ENCODE assay signal across 8 cellular contexts in the genomic region with DNA sequence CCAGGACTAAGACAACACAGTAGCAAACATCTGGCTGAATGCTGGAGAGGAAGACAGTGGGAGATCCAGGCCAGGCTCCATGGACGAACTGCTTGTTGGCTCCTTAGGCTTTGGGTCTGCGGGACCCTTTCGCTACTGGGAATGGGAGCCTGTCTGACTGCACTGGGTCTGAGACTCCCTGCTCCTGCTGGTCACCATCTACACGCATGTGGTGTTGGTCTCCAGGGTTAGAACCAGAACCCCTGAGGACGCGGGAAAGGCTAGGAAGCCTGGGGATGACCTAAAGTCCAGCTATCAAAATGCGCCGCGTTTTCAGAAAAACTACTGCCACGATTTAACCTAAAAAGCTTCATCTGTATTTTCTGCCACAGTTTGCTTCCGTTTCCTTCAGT. TPM values are rescaled to one million over a fixed set of nuclear protein-coding genes. Genes with fewer than 3 reads are reported as not detected.
A peak's percentile ranks its signal among the peaks of the same experiment; 100 is the strongest.
DNase-seq lines count a peak whose midpoint lies in the region; ATAC-seq and TF ChIP-seq lines count a peak whose summit lies in the region.

No MANE protein-coding gene starts in this region.

- H3K4me2 ChIP-seq in PC-9, result peak overlapping the region; percentile 82

- CTCF ChIA-PET in PC-9 (lab: Charles Lee), result no interaction called here

- H3F3A ChIP-seq in PC-9 (ENCODE audit: insufficient read depth, low read depth), result peaks cover 49% of the 10 kb centered on the region

- ATAC-seq in CD4-positive, CD25-positive, alpha-beta regulatory T cell (ENCODE audit: low read depth in 2 of 2), result no peak
- ATAC-seq in GM21576 (IDR thresholded peaks at IDR 0.05; ENCODE audit: unreplicated experiment) (no peak), GM18867 (IDR thresholded peaks at IDR 0.05; ENCODE audit: unreplicated experiment) (no peak)

- H3K79me2 ChIP-seq in PC-9 (ENCODE audit: low read depth), result peaks cover 44% of the 10 kb centered on the region

- H3K9me3 Mint-ChIP-seq in CD4-positive, CD25-positive, alpha-beta regulatory T cell, result peaks cover 0 to 2% (median 0%) of the 10 kb centered on the region in 7 donors
- no peaks in the 10 kb centered on the region for H3K9me3 Mint-ChIP-seq in osteocyte (ENCODE audit: unreplicated experiment)

- no peaks in the 10 kb centered on the region for H3K9me3 ChIP-seq in CD4-positive, CD25-positive, alpha-beta regulatory T cell (ENCODE audit: control insufficient read depth in 2 of 2, low read length in 2 of 2)
- H3K9me3 ChIP-seq in PC-9 (ENCODE audit: insufficient read depth, low read depth) (no peaks in the 10 kb centered on the region), SJCRH30 (replicated peaks) (no peaks in the 10 kb centered on the region)

- peaks cover 33% of the 10 kb centered on the region for H3K4me1 ChIP-seq in CD4-positive, CD25-positive, alpha-beta regulatory T cell (ENCODE audit: control insufficient read depth, insufficient read depth, low read length, poor library complexity, severe bottlenecking)
- H3K4me1 ChIP-seq in PC-9 (replicated peaks; ENCODE audit: insufficient read depth) (peaks cover 36% of the 10 kb centered on the region), SJCRH30 (peaks cover 9% of the 10 kb centered on the region)

- BruUV-seq in PC-9 (replicated peaks; lab: Mats Ljungman, UMichigan), result TSS peak; percentile 81

- peak overlapping the region; percentile 68 for H3K4me3 ChIP-seq in CD4-positive, CD25-positive, alpha-beta regulatory T cell (ENCODE audit: low read depth, low read length)
- H3K4me3 ChIP-seq in PC-9 (peak overlapping the region; percentile 90; the same call in 1 of the 2 replicates), epithelial cell of proximal tubule (ENCODE audit: low read depth, low read length) (peak overlapping the region; percentile 79), SJCRH30 (no peak overlapping the region)

- no peaks in the 10 kb centered on the region for H3K27me3 ChIP-seq in CD4-positive, CD25-positive, alpha-beta regulatory T cell (ENCODE audit: control insufficient read depth, insufficient read depth, low read length)
- H3K27me3 ChIP-seq in PC-9 (ENCODE audit: insufficient read depth, low read depth), result no peaks in the 10 kb centered on the region
- no peaks in the 10 kb centered on the region for H3K27me3 ChIP-seq in SJCRH30

- peak overlapping the region in 2 of 3 donors; percentile 98 to 99 for H3K27ac Mint-ChIP-seq in CD4-positive, CD25-positive, alpha-beta regulatory T cell
- peak overlapping the region; percentile 95 for H3K27ac Mint-ChIP-seq in osteocyte (ENCODE audit: unreplicated experiment)

- peaks cover 31% of the 10 kb centered on the region for H3K27me3 Mint-ChIP-seq in CD4-positive, CD25-positive, alpha-beta regulatory T cell
- no peaks in the 10 kb centered on the region for H3K27me3 Mint-ChIP-seq in osteocyte (ENCODE audit: unreplicated experiment)

- peaks cover 36% of the 10 kb centered on the region for H4K20me1 ChIP-seq in PC-9 (ENCODE audit: insufficient read depth)

- POLR2A ChIA-PET in PC-9 (lab: Charles Lee; ENCODE audit: unreplicated experiment), result interaction anchor here (0.6 kb wide), 1 partner anchor 16 kb away, joined by 3 read pairs; no protein-coding TSS in a partner anchor

- peak overlapping the region; percentile 93 to 100 (median 98) for H3K4me3 Mint-ChIP-seq in CD4-positive, CD25-positive, alpha-beta regulatory T cell
- H3K4me3 Mint-ChIP-seq in osteocyte (ENCODE audit: unreplicated experiment), result peak overlapping the region; percentile 86

- H3K36me3 Mint-ChIP-seq in CD4-positive, CD25-positive, alpha-beta regulatory T cell, result peaks cover 14% of the 10 kb centered on the region
- H3K36me3 Mint-ChIP-seq in osteocyte (ENCODE audit: unreplicated experiment), result no peaks in the 10 kb centered on the region

- no peak for TF ChIP-seq CTCF in PC-9 (conservative IDR thresholded peaks at IDR 0.05)
- no peak for TF ChIP-seq CTCF in epithelial cell of proximal tubule (conservative IDR thresholded peaks at IDR 0.05; ENCODE audit: low read depth, low read length)
- no peak for TF ChIP-seq CTCF in osteocyte (IDR thresholded peaks at IDR 0.05)

- H3K27ac ChIP-seq in CD4-positive, CD25-positive, alpha-beta regulatory T cell (ENCODE audit: insufficient read depth, low read length, poor library complexity, severe bottlenecking), result peak overlapping the region; percentile 93
- H3K27ac ChIP-seq in PC-9, result no peak overlapping the region
- no peak overlapping the region for H3K27ac ChIP-seq in SJCRH30

- H2AFZ ChIP-seq in PC-9, result peak overlapping the region; percentile 76

- peaks cover 14 to 43% (median 29%) of the 10 kb centered on the region in 4 donors for H3K4me1 Mint-ChIP-seq in CD4-positive, CD25-positive, alpha-beta regulatory T cell
- H3K4me1 Mint-ChIP-seq in osteocyte (ENCODE audit: unreplicated experiment), result peaks cover 31% of the 10 kb centered on the region

- intact Hi-C loops in PC-9 (cut with micrococcal nuclease; ENCODE audit: unreplicated experiment), result loop anchor here (2.0 to 5.0 kb wide), 2 partner anchors 25 to 34 kb away; no protein-coding TSS in a partner anchor

- H3K9me2 ChIP-seq in PC-9 (ENCODE audit: insufficient read depth), result no peaks in the 10 kb centered on the region

- DNase-seq in CD4-positive, CD25-positive, alpha-beta regulatory T cell, result no peak
- no peak for DNase-seq in PC-9
- no peak for DNase-seq in epithelial cell of proximal tubule (ENCODE audit: low read depth)
- no peak for DNase-seq in osteocyte (ENCODE audit: extremely low spot score, unreplicated experiment)
- no peak for DNase-seq in SHP77 (lab: John Stamatoyannopoulos, UW)
- no peak for DNase-seq in SJCRH30

- H3K36me3 ChIP-seq in CD4-positive, CD25-positive, alpha-beta regulatory T cell (ENCODE audit: control insufficient read depth, insufficient read depth, low read length), result no peaks in the 10 kb centered on the region
- H3K36me3 ChIP-seq in PC-9 (ENCODE audit: low read depth), result 0 out of 2 replicates have a peak, but pooled peaks cover 4% of the 10 kb centered on the region
- H3K36me3 ChIP-seq in SJCRH30, result peaks cover 9% of the 10 kb centered on the region

RNA-seq across cellular contexts. Expression of a gene that starts 0.8 kb away (rescaled TPM):
- 250 TPM for total RNA-seq in CD4-positive, CD25-positive, alpha-beta regulatory T cell
- 100 to 1,000 TPM; 115 to 123 (median 119) TPM for polyA plus RNA-seq in CD4-positive, CD25-positive, alpha-beta regulatory T cell
- 137 and 182 TPM in 2 replicates for total RNA-seq in PC-9 (2021)
- total RNA-seq in epithelial cell of proximal tubule, result 108 and 147 TPM in 2 replicates
- 111 and 112 TPM in 2 replicates for total RNA-seq in osteocyte
- 107 and 121 TPM in 2 replicates for total RNA-seq in SJCRH30 (2014; rRNA removed; shearing (Covaris generic))
